In the genomic region with DNA sequence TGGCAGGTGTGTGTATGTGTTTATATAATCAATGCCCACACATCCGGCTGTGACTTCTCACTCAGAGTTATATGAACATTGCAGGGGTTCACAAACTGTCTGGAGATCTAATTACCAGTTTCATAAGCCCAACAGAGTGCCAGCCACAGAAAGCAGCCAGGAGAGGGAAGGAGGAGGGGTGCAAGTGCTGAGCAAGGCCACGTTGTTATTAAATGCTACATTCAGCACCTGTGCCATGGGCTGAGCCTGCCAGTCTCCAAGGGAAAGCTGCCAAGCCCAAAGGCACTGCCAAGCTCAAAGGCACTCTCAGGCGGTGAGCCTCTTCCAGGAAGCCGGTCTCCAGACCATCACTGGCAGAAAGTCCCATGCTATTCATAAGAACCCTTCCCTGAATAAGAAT, we compare ENCODE assay signal across 17 cellular contexts. TPM values are rescaled to one million over a fixed set of nuclear protein-coding genes. Genes with fewer than 3 reads are reported as not detected.
DNase-seq lines count a peak whose midpoint lies in the region; ATAC-seq and TF ChIP-seq lines count a peak whose summit lies in the region.
"Had no signal": no experiment of that assay in that cellular context is flagged by ENCODE, and none has a peak within 500 bp of the region (broad histone marks: within the 10 kb centered on the region; RNA-seq: fewer than 3 reads in every experiment).

No MANE protein-coding gene starts in this region.

- intact Hi-C loops in right lobe of liver (cut with DNase I) = no loop called here

- POLR2A ChIA-PET in RWPE1 (lab: Yijun Ruan, JAX; ENCODE audit: low non-redundant PET) = no interaction called here

- H3K4me3 Mint-ChIP-seq in endothelial cell (ENCODE audit: unreplicated experiment) = no peak overlapping the region
- H3K4me3 Mint-ChIP-seq: neural crest cell; stimulated activated memory B cell treated with anti-CD40 and anti-IgM and Interleukin-4, amounts not matched to agents 10 μg/mL and 1 μg/mL and 100 μg/mL, for 72 hours; type B pancreatic cell had no signal

- no peak overlapping the region for H3K27ac Mint-ChIP-seq in endothelial cell (ENCODE audit: unreplicated experiment)
- H3K27ac Mint-ChIP-seq: stimulated activated memory B cell treated with anti-CD40 and anti-IgM and Interleukin-4, amounts not matched to agents 10 μg/mL and 1 μg/mL and 100 μg/mL, for 72 hours; type B pancreatic cell had no signal

- TF ChIP-seq CTCF in RWPE1 (conservative IDR thresholded peaks at IDR 0.05; ENCODE audit: low read depth) (no peak), right lobe of liver (IDR thresholded peaks at IDR 0.05) (no peak), omental fat pad (IDR thresholded peaks at IDR 0.05) (no peak), endothelial cell (IDR thresholded peaks at IDR 0.05; ENCODE audit: unreplicated experiment) (no peak)

- H3K27ac ChIP-seq in RWPE1 = peak overlapping the region; percentile 72
- no peak overlapping the region for H3K27ac ChIP-seq in right lobe of liver
- H3K27ac ChIP-seq: lower lobe of right lung had no signal

- peaks cover 0 to 18% (median 0%) of the 10 kb centered on the region in 4 donors for H3K36me3 ChIP-seq in right lobe of liver
- H3K36me3 ChIP-seq: lower lobe of right lung had no signal

- H3K4me1 ChIP-seq in right lobe of liver = peaks cover 0 to 13% (median 6%) of the 10 kb centered on the region in 4 donors
- H3K4me1 ChIP-seq: lower lobe of right lung had no signal

- no peaks in the 10 kb centered on the region for H3K27me3 Mint-ChIP-seq in endothelial cell (ENCODE audit: unreplicated experiment)
- H3K27me3 Mint-ChIP-seq: type B pancreatic cell had no signal

- DNase-seq in COR-L47 (lab: John Stamatoyannopoulos, UW) = peak; percentile 86
- DNase-seq in NCI-H1092 (lab: John Stamatoyannopoulos, UW) = peak; percentile 40
- DNase-seq in RWPE1 (ENCODE audit: low spot score) = no peak
- DNase-seq in right lobe of liver = peak; percentile 63 to 90 (median 83)
- DNase-seq in omental fat pad (ENCODE audit: low spot score) = no peak
- DNase-seq in NCI-H345 treated with DMSO at 0.1 percent for 48 hours (lab: John Stamatoyannopoulos, UW; ENCODE audit: unreplicated experiment) = no peak
- DNase-seq in endothelial cell (ENCODE audit: low spot score) = no peak
- DNase-seq: activated CD4-positive, CD25-positive, alpha-beta regulatory T cell; activated naive CD4-positive, alpha-beta T cell treated with Interleukin-2 at 50 U/mL for 16 hours; Calu3; lower lobe of right lung; NCI-H82 had no signal

- no peak overlapping the region for H3K4me3 ChIP-seq in right lobe of liver
- H3K4me3 ChIP-seq: lower lobe of right lung had no signal

- peaks cover 18% of the 10 kb centered on the region for H3K4me1 Mint-ChIP-seq in endothelial cell (ENCODE audit: unreplicated experiment)
- H3K4me1 Mint-ChIP-seq: stimulated activated memory B cell treated with anti-CD40 and anti-IgM and Interleukin-4, amounts not matched to agents 10 μg/mL and 1 μg/mL and 100 μg/mL, for 72 hours had no signal

- H3K9me3 Mint-ChIP-seq in endothelial cell (ENCODE audit: unreplicated experiment) = no peaks in the 10 kb centered on the region
- H3K9me3 Mint-ChIP-seq: type B pancreatic cell had no signal

- no peaks in the 10 kb centered on the region for H3K36me3 Mint-ChIP-seq in endothelial cell (ENCODE audit: low read depth, unreplicated experiment)
- H3K36me3 Mint-ChIP-seq: stimulated activated memory B cell treated with anti-CD40 and anti-IgM and Interleukin-4, amounts not matched to agents 10 μg/mL and 1 μg/mL and 100 μg/mL, for 72 hours; type B pancreatic cell had no signal

- CTCF ChIA-PET in RWPE1 (lab: Yijun Ruan, JAX) = interaction anchor here (0.6 kb wide), 1 partner anchor 211 kb away, joined by 4 read pairs; no protein-coding TSS in a partner anchor

- ATAC-seq in right lobe of liver = peak; percentile 93 to 97 (median 94)
- ATAC-seq in GM18873 (IDR thresholded peaks at IDR 0.05; ENCODE audit: low FRiP score, unreplicated experiment) = no peak
- no peak for ATAC-seq in omental fat pad (ENCODE audit: low FRiP score)
- ATAC-seq: lower lobe of right lung; stimulated activated memory B cell treated with anti-CD40 and anti-IgM and Interleukin-4, amounts not matched to agents 10 μg/mL and 1 μg/mL and 100 μg/mL, for 72 hours had no signal

- TF ChIP-seq POLR2A in right lobe of liver (IDR thresholded peaks at IDR 0.05) = no peak

- H3K27me3 ChIP-seq in right lobe of liver = no peaks in the 10 kb centered on the region

- WGBS in right lobe of liver (ENCODE audit: insufficient coverage, low coverage, low lambda C conversion rate, missing lambda C conversion rate) = 31% methylated on average over 3 of the region's 4 CpGs

- no peaks in the 10 kb centered on the region for H3K9me3 ChIP-seq in right lobe of liver
- H3K9me3 ChIP-seq: lower lobe of right lung had no signal

RNA-seq across cellular contexts. Expression of a gene that starts 17.4 kb away (rescaled TPM):
- total RNA-seq in right lobe of liver (10 to 100 TPM; 26.7 to 62.0 (median 37.8) TPM), omental fat pad (under 1 TPM in 3 of 4 donors, not detected in 1; 0.31 to 0.63 (median 0.48) TPM), endothelial cell (ENCODE audit: unreplicated experiment) (1.0 TPM)
- total RNA-seq: dermis microvascular lymphatic vessel endothelial cell had no signal

Comparison
In these comparisons a context has a peak if more than half of its experiments do, and no peak if none do; other contexts are left out.
1. DNase-seq: peak in COR-L47 (single experiment), NCI-H1092 (single experiment) and right lobe of liver (3 of 3); none in RWPE1 (single experiment), omental fat pad (single experiment), NCI-H345 treated with DMSO at 0.1 percent for 48 hours (single experiment) and endothelial cell (single experiment).
2. ATAC-seq: peak in right lobe of liver (4 of 4); none in GM18873 (single experiment) and omental fat pad (single experiment).
3. RNA of a gene that starts 17.4 kb away (total RNA-seq): 26.7 to 62.0 TPM in right lobe of liver; 1.0 TPM in endothelial cell (single experiment) and 0.31 to 0.63 TPM in omental fat pad; every median in the first group is over 10 times any median in the second.